8 cellular contexts compared by ENCODE assay signal in genomic region chr19:39941615-39942507, GRCh38. TPM values are rescaled to one million over a fixed set of nuclear protein-coding genes. Genes with fewer than 3 reads are reported as not detected.
DNase-seq lines count a peak whose midpoint lies in the region; ATAC-seq and TF ChIP-seq lines count a peak whose summit lies in the region.

No MANE protein-coding gene starts in this region.

- H3K27me3 ChIP-seq in foreskin keratinocyte: no peaks in the 10 kb centered on the region

- TF ChIP-seq CTCF in foreskin keratinocyte (conservative IDR thresholded peaks at IDR 0.05) (no peak), coronary artery (IDR thresholded peaks at IDR 0.05) (no peak)

- H3K4me3 ChIP-seq in coronary artery: no peak overlapping the region

- no peaks in the 10 kb centered on the region for H3K4me1 ChIP-seq in foreskin keratinocyte

- DNase-seq in activated CD4-positive, CD25-positive, alpha-beta regulatory T cell treated with anti-CD3 and anti-CD28 coated beads, Interleukin-2, amount 50 U/mL, for 16 hours (ENCODE audit: low read depth, low spot score): peak; percentile 32
- no peak for DNase-seq in activated CD4-positive, CD25-positive, alpha-beta regulatory T cell treated with anti-CD3 and anti-CD28 coated beads, Interleukin-2, amount 50 U/mL, for 72 hours
- DNase-seq in activated CD4-positive, alpha-beta T cell treated with anti-CD3 and anti-CD28 coated beads, Interleukin-2, amount 50 U/mL, for 1 hour: peak; percentile 24
- peak in 1 of 2 donors; percentile 49 for DNase-seq in foreskin keratinocyte
- peak; percentile 39 for DNase-seq in stimulated activated CD8-positive, alpha-beta memory T cell treated with anti-CD3 and anti-CD28 coated beads, Interleukin-12 subunit alpha, Interleukin-12 subunit beta, amount 100 ng/mL, for 1 hour (ENCODE audit: low read depth)
- no peak for DNase-seq in coronary artery (ENCODE audit: low spot score)

- H3K27ac ChIP-seq in foreskin keratinocyte (no peak overlapping the region), coronary artery (no peak overlapping the region)

- peak; percentile 65 for ATAC-seq in HG03565 (IDR thresholded peaks at IDR 0.05; ENCODE audit: unreplicated experiment)
- peak; percentile 35 for ATAC-seq in foreskin keratinocyte
- ATAC-seq in GM21367 (IDR thresholded peaks at IDR 0.05; ENCODE audit: unreplicated experiment): no peak

RNA-seq across cellular contexts. Expression of gene FCGBP, which starts 7.4 kb away (rescaled TPM):
- under 0.01 and 0.20 TPM in 2 replicates for total RNA-seq in foreskin keratinocyte
- 0.04 TPM in 1 of 2 replicates, not detected in the other for polyA plus RNA-seq in foreskin keratinocyte

RNA-seq across cellular contexts. Expression of gene PSMC4, which starts 29.1 kb away (rescaled TPM):
- 118 TPM in 2 replicates for total RNA-seq in foreskin keratinocyte
- 117 and 121 TPM in 2 replicates for polyA plus RNA-seq in foreskin keratinocyte

RNA-seq across cellular contexts. Expression of gene ZNF546, which starts 55.0 kb away (rescaled TPM):
- total RNA-seq in foreskin keratinocyte: 1.0 and 1.3 TPM in 2 replicates
- 0.37 and 0.38 TPM in 2 replicates for polyA plus RNA-seq in foreskin keratinocyte

Comparison
In these comparisons a context has a peak if more than half of its experiments do, and no peak if none do; other contexts are left out.
1. DNase-seq: peak in activated CD4-positive, CD25-positive, alpha-beta regulatory T cell treated with anti-CD3 and anti-CD28 coated beads, Interleukin-2, amount 50 U/mL, for 16 hours (single experiment), activated CD4-positive, alpha-beta T cell treated with anti-CD3 and anti-CD28 coated beads, Interleukin-2, amount 50 U/mL, for 1 hour (single experiment) and stimulated activated CD8-positive, alpha-beta memory T cell treated with anti-CD3 and anti-CD28 coated beads, Interleukin-12 subunit alpha, Interleukin-12 subunit beta, amount 100 ng/mL, for 1 hour (single experiment); none in activated CD4-positive, CD25-positive, alpha-beta regulatory T cell treated with anti-CD3 and anti-CD28 coated beads, Interleukin-2, amount 50 U/mL, for 72 hours (single experiment) and coronary artery (single experiment).